8 cellular contexts compared by ENCODE assay signal in genomic region chr12:50111417-50111692, GRCh38. TPM values are rescaled to one million over a fixed set of nuclear protein-coding genes. Genes with fewer than 3 reads are reported as not detected.
DNase-seq lines count a peak whose midpoint lies in the region; ATAC-seq and TF ChIP-seq lines count a peak whose summit lies in the region.

No MANE protein-coding gene starts in this region.

- DNase-seq in Panc1 (ENCODE audit: low read depth, low spot score) = no peak
- no peak for DNase-seq in fibroblast of villous mesenchyme (ENCODE audit: low read depth)
- no peak for DNase-seq in sigmoid colon
- no peak for DNase-seq in NAMALWA (ENCODE audit: low spot score)
- DNase-seq in stimulated activated naive CD4-positive, alpha-beta T cell treated with Interleukin-2 at 50 U/mL for 16 hours (lab: John Stamatoyannopoulos, UW) = no peak
- no peak for DNase-seq in middle frontal gyrus (ENCODE audit: extremely low spot score, low spot score)
- no peak for DNase-seq in NCI-H187 (lab: John Stamatoyannopoulos, UW)

- H3K27me3 ChIP-seq in Panc1 (ENCODE audit: control insufficient read depth, insufficient read depth, low read length) = no peaks in the 10 kb centered on the region
- H3K27me3 ChIP-seq in sigmoid colon = no peaks in the 10 kb centered on the region

- intact Hi-C loops in Panc1 (cut with micrococcal nuclease; ENCODE audit: unreplicated experiment) = loop anchor here (5.0 kb wide), 1 partner anchor 56 kb away; the partner anchor contains the start of gene CERS5
- intact Hi-C loops in sigmoid colon (cut with DNase I) = loop anchor here (1.0 to 2.0 kb wide), 3 partner anchors 27 to 63 kb away; partner anchors contain the start of genes CERS5 and SMARCD1

- 12 to 24% methylated on average over 18 of the region's 18 CpGs for WGBS in sigmoid colon, 2 donors

- TF ChIP-seq EP300 in sigmoid colon (IDR thresholded peaks at IDR 0.05) = no peak

- H3K36me3 ChIP-seq in Panc1 (ENCODE audit: control insufficient read depth, insufficient read depth, low read length) (no peaks in the 10 kb centered on the region), sigmoid colon (peaks cover 0 to 8% (median 0%) of the 10 kb centered on the region in 4 donors)

- CTCF ChIA-PET in Panc1 (lab: Charles Lee) = interaction anchor here (0.6 to 2.6 kb wide), 12 partner anchors 10 to 1275 kb away, joined by 3 to 15 read pairs (median 4); partner anchors contain the start of genes CERS5 and SMARCD1

- TF ChIP-seq CTCF in Panc1 (IDR thresholded peaks at IDR 0.05) (no peak), fibroblast of villous mesenchyme (IDR thresholded peaks at IDR 0.05; ENCODE audit: insufficient read depth, low read depth, low read length) (no peak), sigmoid colon (IDR thresholded peaks at IDR 0.05) (peak in 2 of 4 experiments; percentile 77 to 89)

- in situ Hi-C loops in Panc1 (cut with HindIII; ENCODE audit: low pct_unique_long_range_greater_than_20kb, low sequenced_read_pairs) = no loop called here

- H3K4me1 ChIP-seq in Panc1 (ENCODE audit: control insufficient read depth, insufficient read depth, low read length) (peaks cover 15% of the 10 kb centered on the region), sigmoid colon (peaks cover 0 to 41% (median 30%) of the 10 kb centered on the region in 4 donors)

- H3K27ac ChIP-seq in Panc1 (ENCODE audit: low read length) (no peak overlapping the region; the same call in 1 of the 2 replicates), sigmoid colon (peak overlapping the region; percentile 61 to 85 (median 74))

- H3K4me3 ChIP-seq in Panc1 (ENCODE audit: low read depth in 2 of 2, low read length in 2 of 2) (peak overlapping the region; percentile 11 to 40; a peak in 3 of 4 replicates), fibroblast of villous mesenchyme (ENCODE audit: low read depth, low read length) (peak overlapping the region; percentile 39), sigmoid colon (peak overlapping the region in 3 of 4 donors; percentile 11 to 36 (median 31))

- no peak for TF ChIP-seq POLR2A in sigmoid colon (IDR thresholded peaks at IDR 0.05)

- POLR2A ChIA-PET in Panc1 (lab: Charles Lee) = interaction anchor here (0.6 to 0.7 kb wide), 2 partner anchors 221 to 614 kb away, joined by 3 to 7 read pairs; no protein-coding TSS in a partner anchor

- peak; percentile 1 for ATAC-seq in GM21717 (IDR thresholded peaks at IDR 0.05; ENCODE audit: unreplicated experiment)
- ATAC-seq in Panc1 = peak; percentile 3

- BruUV-seq in Panc1 (replicated peaks; lab: Mats Ljungman, UMichigan) = no TSS peak

- H3K9me3 ChIP-seq in Panc1 (ENCODE audit: control insufficient read depth, insufficient read depth, low read depth, low read length) (no peaks in the 10 kb centered on the region), sigmoid colon (no peaks in the 10 kb centered on the region)

RNA-seq across cellular contexts. Expression of gene COX14, which starts 0.7 kb away (rescaled TPM):
- total RNA-seq in Panc1 (2021; ENCODE audit: unreplicated experiment) = 74.5 TPM
- polyA plus RNA-seq in Panc1 (2012; ENCODE audit: insufficient read length) = 81.3 TPM
- total RNA-seq in fibroblast of villous mesenchyme = 36.7 and 40.3 TPM in 2 replicates
- total RNA-seq in sigmoid colon = 100 to 1,000 TPM in 1 of 4 donors, 10 to 100 TPM in 3; 87.8 to 179 (median 93.8) TPM
- polyA plus RNA-seq in sigmoid colon = 100 to 1,000 TPM; 124 to 266 (median 187) TPM

RNA-seq across cellular contexts. Expression of gene GPD1, which starts 7.5 kb away (rescaled TPM):
- total RNA-seq in Panc1 (2021; ENCODE audit: unreplicated experiment) (0.28 TPM), fibroblast of villous mesenchyme (under 0.01 TPM in 1 of 2 replicates, not detected in the other), sigmoid colon (10 to 100 TPM in 1 of 4 donors, 1 to 10 TPM in 1, under 1 TPM in 2; 0.55 to 59.6 (median 1.5) TPM)
- polyA plus RNA-seq in Panc1 (2012; ENCODE audit: insufficient read length) = not detected
- polyA plus RNA-seq in sigmoid colon = 10 to 100 TPM in 1 of 3 donors, 1 to 10 TPM in 2; 3.0 to 19.8 (median 3.6) TPM

RNA-seq across cellular contexts. Expression of gene SMARCD1, which starts 26.2 kb away (rescaled TPM):
- total RNA-seq in Panc1 (2021; ENCODE audit: unreplicated experiment) = 84.9 TPM
- polyA plus RNA-seq in Panc1 (2012; ENCODE audit: insufficient read length) = 87.5 TPM
- 52.5 and 60.9 TPM in 2 replicates for total RNA-seq in fibroblast of villous mesenchyme
- 10 to 100 TPM; 22.4 to 64.8 (median 39.2) TPM for total RNA-seq in sigmoid colon
- polyA plus RNA-seq in sigmoid colon = 10 to 100 TPM; 16.0 to 26.4 (median 24.1) TPM

RNA-seq across cellular contexts. Expression of gene ASIC1, which starts 54.0 kb away (rescaled TPM):
- total RNA-seq in Panc1 (2021; ENCODE audit: unreplicated experiment) (13.5 TPM), fibroblast of villous mesenchyme (1.3 and 1.6 TPM in 2 replicates), sigmoid colon (1 to 10 TPM; 3.5 to 6.9 (median 5.2) TPM)
- polyA plus RNA-seq in Panc1 (2012; ENCODE audit: insufficient read length) = 14.4 TPM
- 1 to 10 TPM in 2 of 3 donors, not detected in 1; 1.3 to 1.6 TPM for polyA plus RNA-seq in sigmoid colon

RNA-seq across cellular contexts. Expression of gene CERS5, which starts 55.8 kb away (rescaled TPM):
- 50.5 TPM for total RNA-seq in Panc1 (2021; ENCODE audit: unreplicated experiment)
- polyA plus RNA-seq in Panc1 (2012; ENCODE audit: insufficient read length) = 40.1 TPM
- 29.6 and 40.2 TPM in 2 replicates for total RNA-seq in fibroblast of villous mesenchyme
- total RNA-seq in sigmoid colon = 10 to 100 TPM; 21.7 to 29.1 (median 23.3) TPM
- 10 to 100 TPM in 1 of 3 donors, 1 to 10 TPM in 2; 4.8 to 25.9 (median 5.3) TPM for polyA plus RNA-seq in sigmoid colon
